ENCODE assay signal across 17 cellular contexts in genomic region chr13:66427330-66427990, GRCh38.
A peak's percentile ranks its signal among the peaks of the same experiment; 100 is the strongest.
DNase-seq lines count a peak whose midpoint lies in the region; TF ChIP-seq lines count a peak whose summit lies in the region.
"Had no signal": no experiment of that assay in that cellular context is flagged by ENCODE, and none has a peak within 500 bp of the region (broad histone marks: within the 10 kb centered on the region; RNA-seq: fewer than 3 reads in every experiment).

No MANE protein-coding gene starts in this region.

- in situ Hi-C loops in GM13976 (cut with MboI; ENCODE audit: low sequenced_read_pairs, unreplicated experiment) = no loop called here

- peak; percentile 41 for DNase-seq in NCI-H69 (lab: John Stamatoyannopoulos, UW)
- peak; percentile 43 for DNase-seq in epithelial cell of esophagus (ENCODE audit: low read depth)
- DNase-seq in foreskin melanocyte = peak; percentile 1
- DNase-seq in GM13976 (ENCODE audit: low spot score) = no peak
- DNase-seq in middle frontal gyrus (ENCODE audit: extremely low spot score, low spot score) = no peak
- DNase-seq in cerebellum (ENCODE audit: low spot score) = no peak
- DNase-seq in amniotic stem cell (lab: John Stamatoyannopoulos, UW) = no peak
- DNase-seq: 8988T; CD4-positive, alpha-beta T cell; NCI-H1105 treated with DMSO at 0.1 percent for 48 hours; NCI-H1694 treated with DMSO at 0.1 percent for 48 hours; NCI-H2227 treated with DMSO at 0.1 percent for 48 hours; NCI-H524 treated with DMSO at 0.1 percent for 48 hours; PC-9; SIG-M5 had no signal

- H3K27me3 ChIP-seq in ACC112 (ENCODE audit: insufficient read depth, low read length) = no peaks in the 10 kb centered on the region

- peaks cover 41% of the 10 kb centered on the region for H3K4me1 ChIP-seq in ACC112 (ENCODE audit: control insufficient read depth, insufficient read depth, low read length, unreplicated experiment)

- TF ChIP-seq CTCF in epithelial cell of esophagus (IDR thresholded peaks at IDR 0.05; ENCODE audit: insufficient read depth, low read depth, low read length, missing control alignments) = no peak
- TF ChIP-seq CTCF in GM13976 (IDR thresholded peaks at IDR 0.05; ENCODE audit: borderline replicate concordance, control extremely low read depth, extremely low read depth, insufficient read depth, missing control alignments) = no peak

- no peaks in the 10 kb centered on the region for H3K79me2 ChIP-seq in ACC112 (ENCODE audit: control insufficient read depth, insufficient read depth, low read length, unreplicated experiment)

- no peak overlapping the region for H3K4me3 ChIP-seq in ACC112 (ENCODE audit: low read depth, low read length)
- no peak overlapping the region for H3K4me3 ChIP-seq in epithelial cell of esophagus (ENCODE audit: low read length)
- H3K4me3 ChIP-seq: PC-9 had no signal

- no peak overlapping the region for H2AFZ ChIP-seq in ACC112 (ENCODE audit: low read length, unreplicated experiment)
- H2AFZ ChIP-seq: PC-9 had no signal

- peak overlapping the region; percentile 40; the same call in 1 of the 2 replicates for H3K27ac ChIP-seq in ACC112 (ENCODE audit: low read depth, low read length)
- H3K27ac ChIP-seq: PC-9, RWPE1 had no signal

- H3K36me3 ChIP-seq in ACC112 (ENCODE audit: insufficient read depth, low read length) = no peaks in the 10 kb centered on the region

Comparison
In these comparisons a context has a peak if more than half of its experiments do, and no peak if none do; other contexts are left out.
1. DNase-seq: peak in NCI-H69 (single experiment), epithelial cell of esophagus (single experiment) and foreskin melanocyte (single experiment); none in GM13976 (single experiment), middle frontal gyrus (single experiment), cerebellum (single experiment) and amniotic stem cell (single experiment).